ENCODE assay signal across 2 cellular contexts in the genomic region with DNA sequence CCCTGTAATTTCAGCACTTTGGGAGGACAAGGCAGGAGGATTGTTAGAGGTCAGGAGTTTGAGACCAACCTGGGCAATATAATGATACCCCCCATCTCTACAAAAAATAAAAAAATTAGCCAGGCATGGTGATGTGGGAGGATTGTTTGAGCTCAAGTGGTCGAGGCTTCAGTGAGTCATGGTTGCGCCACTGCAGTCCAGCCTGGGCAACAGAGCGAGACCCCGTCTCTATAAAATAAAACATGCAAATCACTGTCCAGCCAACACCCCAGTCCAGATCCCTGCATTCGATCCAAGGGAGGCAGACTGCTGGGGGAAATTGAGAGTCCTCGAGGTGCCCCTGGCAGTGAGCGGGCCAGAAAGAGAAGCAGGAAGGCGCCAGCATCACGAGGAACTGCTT.
TF ChIP-seq lines count a peak whose summit lies in the region.

No MANE protein-coding gene starts in this region.

TF ChIP-seq in IMR-90, 13 proteins besides CTCF, POLR2A, EP300 and RAD21:
- TF ChIP-seq MAFK (IDR thresholded peaks at IDR 0.05; ENCODE audit: low read depth, low read length) (no peak), CHD1 (IDR thresholded peaks at IDR 0.05; ENCODE audit: low read depth, low read length) (no peak), CEBPB (IDR thresholded peaks at IDR 0.05; ENCODE audit: low read depth, low read length) (peak; percentile 61)
- TF ChIP-seq, protein P1, sequence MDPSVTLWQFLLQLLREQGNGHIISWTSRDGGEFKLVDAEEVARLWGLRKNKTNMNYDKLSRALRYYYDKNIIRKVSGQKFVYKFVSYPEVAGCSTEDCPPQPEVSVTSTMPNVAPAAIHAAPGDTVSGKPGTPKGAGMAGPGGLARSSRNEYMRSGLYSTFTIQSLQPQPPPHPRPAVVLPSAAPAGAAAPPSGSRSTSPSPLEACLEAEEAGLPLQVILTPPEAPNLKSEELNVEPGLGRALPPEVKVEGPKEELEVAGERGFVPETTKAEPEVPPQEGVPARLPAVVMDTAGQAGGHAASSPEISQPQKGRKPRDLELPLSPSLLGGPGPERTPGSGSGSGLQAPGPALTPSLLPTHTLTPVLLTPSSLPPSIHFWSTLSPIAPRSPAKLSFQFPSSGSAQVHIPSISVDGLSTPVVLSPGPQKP (IDR thresholded peaks at IDR 0.05; ENCODE audit: borderline replicate concordance, low read depth, low read length) = no peak

TF ChIP-seq in endothelial cell of umbilical vein, 7 proteins besides CTCF, POLR2A, EP300 and RAD21:
- TF ChIP-seq FOS (IDR thresholded peaks at IDR 0.05; ENCODE audit: borderline replicate concordance, insufficient read depth, low read length) = no peak
- peak; percentile 13 for TF ChIP-seq POLR2AphosphoS5 (IDR thresholded peaks at IDR 0.05; ENCODE audit: insufficient read depth, low read depth, low read length)
